30 cellular contexts compared by ENCODE assay signal in the genomic region with DNA sequence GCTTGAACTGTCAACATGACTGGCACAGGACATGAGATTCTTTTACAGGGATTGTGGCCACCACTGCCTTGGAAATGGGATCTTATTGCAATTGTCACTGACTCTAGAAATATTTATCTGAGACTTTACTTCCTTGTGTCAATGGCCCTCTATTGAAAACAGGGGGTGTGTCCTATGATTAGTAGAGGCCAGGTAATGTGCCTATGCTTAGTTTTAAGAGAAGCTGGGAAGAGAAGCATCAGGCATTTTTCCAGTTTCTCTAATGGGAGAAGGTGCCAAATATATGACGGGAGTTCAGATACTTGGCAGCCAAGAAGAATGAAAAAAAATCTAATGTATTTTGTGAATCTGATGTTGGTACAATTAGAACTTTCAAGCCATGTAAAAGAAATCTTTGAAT.
"Had no signal": no experiment of that assay in that cellular context is flagged by ENCODE, and none has a peak within 500 bp of the region (broad histone marks: within the 10 kb centered on the region; RNA-seq: fewer than 3 reads in every experiment).

No MANE protein-coding gene starts in this region.

- DNase-seq: activated B cell treated with CpG ODN at 0.5 μM for 24 hours; activated CD4-positive, alpha-beta memory T cell treated with anti-CD3 and anti-CD28 coated beads for 36 hours; activated CD4-positive, alpha-beta T cell treated with anti-CD3 and anti-CD28 coated beads for 4 hours; activated CD4-positive, alpha-beta T cell treated with anti-CD3 and anti-CD28 coated beads, Interleukin-2, amount 10 ng/mL, durations not matched to agents 24 days and 14 days; activated CD4-positive, alpha-beta T cell treated with anti-CD3 and anti-CD28 coated beads, Interleukin-2, amount 50 U/mL, for 1 hour; activated CD4-positive, alpha-beta T cell treated with anti-CD3 and anti-CD28 coated beads, Interleukin-2, amount 50 U/mL, for 4 hours; activated CD4-positive, CD25-positive, alpha-beta regulatory T cell treated with anti-CD3 and anti-CD28 coated beads, Interleukin-2, amount 50 U/mL, for 72 hours; activated CD8-positive, alpha-beta memory T cell treated with anti-CD3 and anti-CD28 coated beads, Interleukin-2, amount 50 U/mL, for 4 hours; activated CD8-positive, alpha-beta T cell treated with anti-CD3 and anti-CD28 coated beads for 36 hours; activated effector memory CD4-positive, alpha-beta T cell treated with anti-CD3 and anti-CD28 coated beads, Interleukin-2, amount 50 U/mL, for 16 hours; activated gamma-delta T cell treated with Interleukin-2 at 50 U/mL for 16 hours; activated naive CD4-positive, alpha-beta T cell; activated naive CD4-positive, alpha-beta T cell treated with anti-CD3 and anti-CD28 coated beads for 36 hours; activated naive CD4-positive, alpha-beta T cell treated with anti-CD3 and anti-CD28 coated beads, Interleukin-2, amount 50 U/mL, for 16 hours; activated naive CD8-positive, alpha-beta T cell treated with anti-CD3 and anti-CD28 coated beads for 36 hours; activated T-cell treated with anti-CD3 and anti-CD28 coated beads for 4 hours; activated T-cell treated with anti-CD3 and anti-CD28 coated beads, Interleukin-2, amount 50 U/mL, for 1 hour; activated T-cell treated with anti-CD3 and anti-CD28 coated beads, Interleukin-2, amount 50 U/mL, for 4 hours; activated T-cell treated with anti-CD3 and anti-CD28 coated beads, Interleukin-2, amount 50 U/mL, for 72 hours; adrenal gland; amniotic stem cell; aorta; caudate nucleus; cerebellar nuclear complex; T-helper 2 cell; T-helper 9 cell had no signal

- H3K27ac ChIP-seq: adrenal gland, cardiac muscle cell, VCaP had no signal

- H3K4me3 ChIP-seq: adrenal gland, cardiac muscle cell had no signal

- H3K27me3 ChIP-seq: adrenal gland, cardiac muscle cell had no signal

- H3K9me3 ChIP-seq: adrenal gland had no signal

- H3K4me1 ChIP-seq: adrenal gland had no signal

- H3K36me3 ChIP-seq: adrenal gland, cardiac muscle cell had no signal

- ATAC-seq: activated CD8-positive, alpha-beta T cell treated with anti-CD3 and anti-CD28 coated beads for 36 hours; activated naive CD4-positive, alpha-beta T cell treated with anti-CD3 and anti-CD28 coated beads, Interleukin-2, amount 50 U/mL, for 72 hours; activated T-cell treated with anti-CD3 and anti-CD28 coated beads, Interleukin-2, amount 50 U/mL, for 4 hours; activated T-cell treated with anti-CD3 and anti-CD28 coated beads, Interleukin-2, amount 50 U/mL, for 72 hours; activated T-helper 17 cell treated with anti-CD3 and anti-CD28 coated beads, Interleukin-2, amount 50 U/mL, for 72 hours had no signal
